In genomic region chr1:236489710-236490377, GRCh38 we compare ENCODE assay signal across 7 cellular contexts. TPM values are rescaled to one million over a fixed set of nuclear protein-coding genes. Genes with fewer than 3 reads are reported as not detected.
DNase-seq lines count a peak whose midpoint lies in the region; ATAC-seq, FAIRE-seq and TF ChIP-seq lines count a peak whose summit lies in the region.

No MANE protein-coding gene starts in this region.

- H3K4me1 ChIP-seq in DOHH2 (ENCODE audit: control insufficient read depth, low read length) (no peaks in the 10 kb centered on the region), GM23338 (ENCODE audit: insufficient read depth) (peaks cover 15% of the 10 kb centered on the region), GM12878 (ENCODE audit: control insufficient read depth, insufficient read depth, low read length) (no peaks in the 10 kb centered on the region), testis (peaks cover 13% of the 10 kb centered on the region)

- TF ChIP-seq POLR2A in GM12878 (IDR thresholded peaks at IDR 0.05; ENCODE audit: low read depth, low read length) (no peak), testis (IDR thresholded peaks at IDR 0.05) (no peak)

- peaks cover 3% of the 10 kb centered on the region; the same call in 1 of the 3 replicates for H3K9me3 Mint-ChIP-seq in GM23338

- H3K27me3 Mint-ChIP-seq in GM23338 (ENCODE audit: insufficient read depth, low read depth, poor library complexity) = peaks cover 2% of the 10 kb centered on the region

- peak; percentile 66 for TF ChIP-seq CTCF in DOHH2 (IDR thresholded peaks at IDR 0.05; ENCODE audit: low read depth, low read length, poor library complexity, severe bottlenecking)
- TF ChIP-seq CTCF in GM23338 (conservative IDR thresholded peaks at IDR 0.05; ENCODE audit: low read depth in 2 of 2) = peak; percentile 63 to 75
- peak in 2 of 3 experiments; percentile 46 to 55; a peak in 3 of 6 replicates for TF ChIP-seq CTCF in GM12878 (IDR thresholded peaks at IDR 0.05 in 2 of 3, conservative IDR thresholded peaks at IDR 0.05 in 1 of 3; ENCODE audit: control insufficient read depth in 2 of 3, extremely low read depth in 1 of 3, insufficient read depth in 1 of 3, low read depth in 3 of 3, low read length in 3 of 3)
- peak; percentile 59 to 82 (median 75) for TF ChIP-seq CTCF in testis (IDR thresholded peaks at IDR 0.05)

- no peak overlapping the region for H2AFZ ChIP-seq in GM23338
- H2AFZ ChIP-seq in GM12878 (ENCODE audit: control insufficient read depth, low read depth, low read length) = no peak overlapping the region

- peak; percentile 78 for FAIRE-seq in GM12878 (lab: Jason Lieb, UNC)

- H3K27ac ChIP-seq in DOHH2 (ENCODE audit: low read depth, low read length) (no peak overlapping the region), GM23338 (ENCODE audit: low read depth) (no peak overlapping the region), GM12878 (ENCODE audit: control insufficient read depth, insufficient read depth) (no peak overlapping the region), testis (no peak overlapping the region)

- DNase-seq in GM23338 (ENCODE audit: low spot score) (peak; percentile 82), NCI-H2171 (lab: John Stamatoyannopoulos, UW) (peak; percentile 10), GM12878 (ENCODE audit: low read depth, low spot score) (peak; percentile 19), iris pigment epithelial cell (ENCODE audit: low read depth) (peak; percentile 62), testis (peak; percentile 49), activated T-cell treated with anti-CD3 and anti-CD28 coated beads for 4 hours (no peak)

- BruUV-seq in GM12878 (replicated peaks; lab: Mats Ljungman, UMichigan) = no TSS peak

- H3K36me3 Mint-ChIP-seq in GM23338 (ENCODE audit: low read depth) = no peaks in the 10 kb centered on the region

- no peak for TF ChIP-seq EP300 in GM12878 (IDR thresholded peaks at IDR 0.05; ENCODE audit: borderline replicate concordance in 1 of 2, control insufficient read depth in 1 of 2, low read depth in 2 of 2, low read length in 2 of 2)

- RAD21 ChIA-PET in GM12878 (lab: Charles Lee; ENCODE audit: unreplicated experiment) = interaction anchor here (0.8 to 2.7 kb wide), 9 partner anchors 63 to 384 kb away, joined by 3 to 13 read pairs (median 3); no protein-coding TSS in a partner anchor

- no peaks in the 10 kb centered on the region for H4K20me1 ChIP-seq in DOHH2 (ENCODE audit: control insufficient read depth, insufficient read depth, low read depth, low read length)
- H4K20me1 ChIP-seq in GM23338 (replicated peaks; ENCODE audit: insufficient read depth) = no peaks in the 10 kb centered on the region
- H4K20me1 ChIP-seq in GM12878 (ENCODE audit: control insufficient read depth, insufficient read depth) = no peaks in the 10 kb centered on the region

- H3K36me3 ChIP-seq in DOHH2 (ENCODE audit: control insufficient read depth, low read length) (no peaks in the 10 kb centered on the region), GM23338 (ENCODE audit: insufficient read depth) (no peaks in the 10 kb centered on the region), GM12878 (ENCODE audit: control insufficient read depth in 2 of 2, insufficient read depth in 2 of 2, low read length in 1 of 2) (no peaks in the 10 kb centered on the region), testis (ENCODE audit: low read depth, missing control alignments) (no peaks in the 10 kb centered on the region)

- no peak overlapping the region for H3K4me3 Mint-ChIP-seq in GM23338

- intact Hi-C loops in GM12878 (cut with micrococcal nuclease; ENCODE audit: unreplicated experiment) (loop anchor here (1.0 to 10.0 kb wide), 3 partner anchors 265 to 387 kb away; no protein-coding TSS in a partner anchor), testis (cut with DNase I; ENCODE audit: low total_unique reads) (loop anchor here (5.0 kb wide), 1 partner anchor 383 kb away; no protein-coding TSS in a partner anchor)

- peaks cover 21% of the 10 kb centered on the region for H3K4me1 Mint-ChIP-seq in GM23338

- H3K27me3 ChIP-seq in DOHH2 (ENCODE audit: control insufficient read depth, low read length) (peaks cover 9% of the 10 kb centered on the region; the same call in 1 of the 2 replicates), GM23338 (ENCODE audit: insufficient read depth) (no peaks in the 10 kb centered on the region), GM12878 (replicated peaks in 1 of 2; ENCODE audit: control insufficient read depth in 2 of 2, insufficient read depth in 2 of 2, low read length in 1 of 2) (0 out of 4 replicates have a peak, but pooled peaks cover 0 to 3% of the 10 kb centered on the region in 2 experiments), testis (no peaks in the 10 kb centered on the region)

- SMC1A ChIA-PET in GM12878 (lab: Charles Lee; ENCODE audit: uncharacterized antibody, unreplicated experiment) = interaction anchor here (0.7 to 4.9 kb wide), 10 partner anchors 8 to 385 kb away, joined by 3 to 30 read pairs (median 4); no protein-coding TSS in a partner anchor

- CTCF ChIA-PET in GM12878 (lab: Yijun Ruan, JAX) = interaction anchor here (0.6 to 2.5 kb wide), 18 partner anchors 11 to 387 kb away, joined by 3 to 16 read pairs (median 3); no protein-coding TSS in a partner anchor

- H3K9me3 ChIP-seq in DOHH2 (ENCODE audit: control insufficient read depth, insufficient read depth, low read length) = no peaks in the 10 kb centered on the region
- H3K9me3 ChIP-seq in GM12878 (replicated peaks; ENCODE audit: control insufficient read depth, insufficient read depth, low read length) = no peaks in the 10 kb centered on the region
- no peaks in the 10 kb centered on the region for H3K9me3 ChIP-seq in testis

- POLR2A ChIA-PET in GM12878 (lab: Charles Lee) = no interaction called here

- H3K9me2 ChIP-seq in DOHH2 (replicated peaks; ENCODE audit: control insufficient read depth, low read length) (no peaks in the 10 kb centered on the region), GM23338 (ENCODE audit: insufficient read depth) (no peaks in the 10 kb centered on the region)

- in situ Hi-C loops in GM12878 (cut with MboI) = loop anchor here (5.0 kb wide), 1 partner anchor 378 kb away; no protein-coding TSS in a partner anchor

- no peak overlapping the region for H3K27ac Mint-ChIP-seq in GM23338

- WGBS in GM12878 (ENCODE audit: insufficient coverage, insufficient replicate concordance, low lambda C conversion rate, missing lambda C conversion rate) = 17% methylated on average over 11 of the region's 11 CpGs
- WGBS in testis, 2 donors = 30 to 33% methylated on average over 11 of the region's 11 CpGs

- H3F3A ChIP-seq in DOHH2 (ENCODE audit: control insufficient read depth, insufficient read depth) (no peaks in the 10 kb centered on the region), GM23338 (replicated peaks; ENCODE audit: low read depth) (no peaks in the 10 kb centered on the region)

- peak; percentile 72 for TF ChIP-seq RAD21 in GM12878 (IDR thresholded peaks at IDR 0.05; ENCODE audit: insufficient read depth, low read depth, low read length)

- H3K4me3 ChIP-seq in DOHH2 (ENCODE audit: low read length) = no peak overlapping the region
- H3K4me3 ChIP-seq in GM23338 = no peak overlapping the region
- H3K4me3 ChIP-seq in GM12878 = no peak overlapping the region
- no peak overlapping the region for H3K4me3 ChIP-seq in testis

- H3K4me2 ChIP-seq in DOHH2 (ENCODE audit: low read length) = no peak overlapping the region
- H3K4me2 ChIP-seq in GM23338 = no peak overlapping the region
- H3K4me2 ChIP-seq in GM12878 (ENCODE audit: control insufficient read depth, insufficient read depth) = no peak overlapping the region

- ATAC-seq in GM23338 (peak; percentile 30; the same call in 2 of the 3 replicates), GM12878 (peak; percentile 87)

- no peaks in the 10 kb centered on the region for H3K79me2 ChIP-seq in DOHH2 (ENCODE audit: control insufficient read depth, low read length)
- H3K79me2 ChIP-seq in GM23338 (replicated peaks; ENCODE audit: insufficient read depth) = no peaks in the 10 kb centered on the region
- no peaks in the 10 kb centered on the region for H3K79me2 ChIP-seq in GM12878 (ENCODE audit: control insufficient read depth, insufficient read depth, low read length)

- H3K9ac ChIP-seq in GM12878 (ENCODE audit: control insufficient read depth, insufficient read depth, low read length) = no peak overlapping the region

TF ChIP-seq in GM23338, 12 proteins besides CTCF, POLR2A, EP300 and RAD21 (continues in another document):
- TF ChIP-seq EZH2phosphoT487 (IDR thresholded peaks at IDR 0.05; ENCODE audit: unreplicated experiment) = no peak
- TF ChIP-seq STAT1 (IDR thresholded peaks at IDR 0.05; ENCODE audit: unreplicated experiment) = no peak
- no peak for TF ChIP-seq JUNB (IDR thresholded peaks at IDR 0.05; ENCODE audit: unreplicated experiment)
- no peak for TF ChIP-seq ZNF114 (CRISPR knock-in tag; IDR thresholded peaks at IDR 0.05)
- TF ChIP-seq CREB1 (CRISPR knock-in tag; IDR thresholded peaks at IDR 0.05; ENCODE audit: low read depth) = no peak

RNA-seq across cellular contexts. Expression of gene LGALS8, which starts 33.9 kb away (rescaled TPM):
- total RNA-seq in GM23338 (2014; rRNA removed; shearing (Covaris generic)) = 11.5 and 20.2 TPM in 2 replicates
- polyA plus RNA-seq in GM23338 (2016; fragmentation: Nextera tagmentation; extraction: Ambion mirVana) (10.1 and 10.5 TPM in 2 replicates), GM12878 (2011; rRNA removed) (86.5 and 107 TPM in 2 replicates), GM12878 (2014; fragmentation: Illumina TruSeq; extraction: Trizol) (20.4 and 21.6 TPM in 2 replicates), GM12878 (2014; fragmentation: Nextera tagmentation; extraction: Ambion mirVana) (10 to 100 TPM; 15.9 to 18.6 TPM), GM12878 (2014; rRNA removed) (24.2 and 25.2 TPM in 2 replicates), GM12878 (2016; fragmentation: Nextera tagmentation; extraction: Ambion mirVana) (10 to 100 TPM; 18.0 to 19.8 TPM), testis (ENCODE audit: insufficient read depth, low read depth, low replicate concordance) (114 TPM)
- 165 and 175 TPM in 2 replicates for total RNA-seq in GM12878 (2013; cell fraction: nucleolus; rRNA removed)
- total RNA-seq in GM12878 (2014; rRNA removed) (16.0 and 23.9 TPM in 2 replicates), GM12878 (2014; rRNA removed; fragmentation: Illumina TruSeq; extraction: Trizol) (19.9 and 20.0 TPM in 2 replicates), GM12878 (2021) (15.4 and 16.4 TPM in 2 replicates), testis (100 to 1,000 TPM; 115 to 122 TPM)
- polyA plus RNA-seq in GM12878 (2011; ENCODE audit: low read depth) = 35.3 TPM
- polyA plus RNA-seq in GM12878 (2011; cell fraction: cytosol; rRNA removed) = 45.3 and 58.0 TPM in 2 replicates
- 233 and 364 TPM in 2 replicates for polyA plus RNA-seq in GM12878 (2011; cell fraction: nucleus; rRNA removed)
- polyA plus RNA-seq in GM12878 (2012) = 28.4 and 44.1 TPM in 2 replicates
- 53.5 and 60.1 TPM in 2 replicates for polyA minus RNA-seq in GM12878 (2011; rRNA and poly(A)+ RNA removed)
- polyA minus RNA-seq in GM12878 (2011; cell fraction: cytosol; rRNA and poly(A)+ RNA removed) = 11.9 and 13.4 TPM in 2 replicates
- polyA minus RNA-seq in GM12878 (2011; cell fraction: nucleus; rRNA and poly(A)+ RNA removed) = 76.8 and 81.1 TPM in 2 replicates
